ENCODE assay signal across 29 cellular contexts in the genomic region with DNA sequence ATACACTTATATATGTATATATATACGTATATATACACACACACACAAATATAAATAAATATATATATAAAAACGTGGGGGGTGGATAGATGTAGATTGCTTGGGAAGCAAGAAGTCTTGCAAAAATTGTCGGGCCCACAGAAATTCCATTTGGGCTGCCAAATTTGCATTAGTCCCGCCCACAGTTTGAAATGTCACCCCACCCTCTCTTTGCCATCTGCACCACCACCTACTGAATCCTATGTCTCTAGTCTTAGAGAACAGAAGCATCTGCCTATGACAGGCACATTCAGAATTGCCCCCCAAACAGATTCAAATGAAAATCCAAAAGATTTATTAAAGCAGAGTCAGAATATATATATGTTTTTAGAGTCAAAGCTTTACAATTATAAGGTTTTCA. TPM values are rescaled to one million over a fixed set of nuclear protein-coding genes. Genes with fewer than 3 reads are reported as not detected.
"Had no signal": no experiment of that assay in that cellular context is flagged by ENCODE, and none has a peak within 500 bp of the region (broad histone marks: within the 10 kb centered on the region; RNA-seq: fewer than 3 reads in every experiment).

No MANE protein-coding gene starts in this region.

- H3K4me3 ChIP-seq: ascending aorta, cardiac muscle cell, Peyer's patch had no signal

- H3K27me3 ChIP-seq: ascending aorta, cardiac muscle cell, Peyer's patch had no signal

- DNase-seq: activated CD4-positive, alpha-beta T cell treated with anti-CD3 and anti-CD28 coated beads, Interleukin-2, amount 10 ng/mL, durations not matched to agents 7 days and 5 days; activated CD4-positive, alpha-beta T cell treated with anti-CD3 and anti-CD28 coated beads, Interleukin-2, amount 50 U/mL, for 48 hours; activated CD8-positive, alpha-beta T cell treated with anti-CD3 and anti-CD28 coated beads, Interleukin-2, amount 10 ng/mL, durations not matched to agents 7 days and 5 days; activated gamma-delta T cell; activated naive CD4-positive, alpha-beta T cell treated with Interleukin-2 at 50 U/mL for 16 hours; activated naive CD8-positive, alpha-beta T cell treated with anti-CD3 and anti-CD28 coated beads, Interleukin-2, amount 10 ng/mL, durations not matched to agents 7 days and 5 days; activated T-cell treated with anti-CD3 and anti-CD28 coated beads, Interleukin-2, amount 50 U/mL, for 24 hours; Karpas-422; KBM-7; NCI-H1105; NCI-H1417 treated with DMSO at 0.1 percent for 48 hours; NCI-H187 treated with DMSO at 0.1 percent for 48 hours; NCI-H2081; NCI-H510A; NCI-H526; NCI-H774; PC-3; Peyer's patch; RPMI8226; SIG-M5; T-cell; T-helper 17 cell; WERI-Rb-1 had no signal

- H3K4me1 ChIP-seq: ascending aorta, Peyer's patch had no signal

- H3K27ac ChIP-seq: ascending aorta, cardiac muscle cell, Peyer's patch, WERI-Rb-1 had no signal

- H3K9me3 Mint-ChIP-seq: activated CD4-positive, alpha-beta T cell treated with anti-CD3 and anti-CD28 coated beads, Interleukin-2, amount 10 ng/mL, durations not matched to agents 7 days and 5 days; activated naive CD8-positive, alpha-beta T cell treated with anti-CD3 and anti-CD28 coated beads, Interleukin-2, amount 10 ng/mL, durations not matched to agents 7 days and 5 days; activated T-cell treated with anti-CD3 and anti-CD28 coated beads, Interleukin-2, amount 50 U/mL, for 24 hours had no signal

- H3K36me3 ChIP-seq: ascending aorta, cardiac muscle cell, Peyer's patch, WERI-Rb-1 had no signal

- H3K9me3 ChIP-seq: ascending aorta, Peyer's patch had no signal

- H3K4me1 Mint-ChIP-seq: activated CD4-positive, alpha-beta T cell treated with anti-CD3 and anti-CD28 coated beads, Interleukin-2, amount 10 ng/mL, durations not matched to agents 7 days and 5 days; activated naive CD4-positive, alpha-beta T cell treated with anti-CD3 and anti-CD28 coated beads, Interleukin-2, amount 50 U/mL, for 24 hours; activated naive CD8-positive, alpha-beta T cell treated with anti-CD3 and anti-CD28 coated beads, Interleukin-2, amount 10 ng/mL, durations not matched to agents 7 days and 5 days; central memory CD8-positive, alpha-beta T cell; T-cell; T-helper 17 cell had no signal

- H3K27me3 Mint-ChIP-seq: activated CD4-positive, alpha-beta T cell treated with anti-CD3 and anti-CD28 coated beads, Interleukin-2, amount 10 ng/mL, durations not matched to agents 7 days and 5 days; activated T-cell treated with anti-CD3 and anti-CD28 coated beads, Interleukin-2, amount 50 U/mL, for 24 hours; central memory CD8-positive, alpha-beta T cell; T-cell; T-helper 17 cell had no signal

- H3K27ac Mint-ChIP-seq: activated CD4-positive, alpha-beta T cell treated with anti-CD3 and anti-CD28 coated beads, Interleukin-2, amount 10 ng/mL, durations not matched to agents 7 days and 5 days; activated CD8-positive, alpha-beta T cell treated with anti-CD3 and anti-CD28 coated beads, Interleukin-2, amount 10 ng/mL, durations not matched to agents 7 days and 5 days; activated naive CD4-positive, alpha-beta T cell treated with anti-CD3 and anti-CD28 coated beads, Interleukin-2, amount 50 U/mL, for 24 hours; activated naive CD8-positive, alpha-beta T cell treated with anti-CD3 and anti-CD28 coated beads, Interleukin-2, amount 10 ng/mL, durations not matched to agents 7 days and 5 days; activated T-cell treated with anti-CD3 and anti-CD28 coated beads, Interleukin-2, amount 50 U/mL, for 24 hours; activated T-helper 2 cell treated with anti-CD3 and anti-CD28 coated beads, Interferon-gamma antibody, Interleukin-2, Interleukin-4, amounts not matched to agents 10 μg/mL and 5 μg/mL and 100 μg/mL, durations not matched to agents 14 hours and 24 hours and 36 hours; T-cell; T-helper 17 cell had no signal

- H3K36me3 Mint-ChIP-seq: activated naive CD4-positive, alpha-beta T cell treated with anti-CD3 and anti-CD28 coated beads, Interleukin-2, amount 50 U/mL, for 24 hours; activated naive CD8-positive, alpha-beta T cell treated with anti-CD3 and anti-CD28 coated beads, Interleukin-2, amount 10 ng/mL, durations not matched to agents 7 days and 5 days; T-cell had no signal

- H3K4me3 Mint-ChIP-seq: activated CD4-positive, alpha-beta T cell treated with anti-CD3 and anti-CD28 coated beads, Interleukin-2, amount 10 ng/mL, durations not matched to agents 7 days and 5 days; activated CD8-positive, alpha-beta T cell treated with anti-CD3 and anti-CD28 coated beads, Interleukin-2, amount 10 ng/mL, durations not matched to agents 7 days and 5 days; activated naive CD4-positive, alpha-beta T cell treated with anti-CD3 and anti-CD28 coated beads, Interleukin-2, amount 50 U/mL, for 24 hours; activated naive CD8-positive, alpha-beta T cell treated with anti-CD3 and anti-CD28 coated beads, Interleukin-2, amount 10 ng/mL, durations not matched to agents 7 days and 5 days; activated T-cell treated with anti-CD3 and anti-CD28 coated beads, Interleukin-2, amount 50 U/mL, for 24 hours; central memory CD8-positive, alpha-beta T cell; T-cell; T-helper 17 cell had no signal

RNA-seq across cellular contexts. Expression of gene CACNA2D1, which starts 25.6 kb away (rescaled TPM):
- total RNA-seq: activated CD4-positive, alpha-beta T cell treated with anti-CD3 and anti-CD28 coated beads, Interleukin-2, amount 10 ng/mL, durations not matched to agents 7 days and 5 days; activated CD8-positive, alpha-beta T cell treated with anti-CD3 and anti-CD28 coated beads, Interleukin-2, amount 10 ng/mL, durations not matched to agents 7 days and 5 days; activated naive CD8-positive, alpha-beta T cell treated with anti-CD3 and anti-CD28 coated beads, Interleukin-2, amount 10 ng/mL, durations not matched to agents 7 days and 5 days; activated T-helper 2 cell treated with anti-CD3 and anti-CD28 coated beads, Interferon-gamma antibody, Interleukin-2, Interleukin-4, amounts not matched to agents 10 μg/mL and 5 μg/mL and 100 μg/mL, durations not matched to agents 14 hours and 24 hours and 36 hours; MCF 10A; T-helper 17 cell had no signal
